19 cellular contexts compared by ENCODE assay signal in genomic region chr2:235510305-235510704, GRCh38. TPM values are rescaled to one million over a fixed set of nuclear protein-coding genes. Genes with fewer than 3 reads are reported as not detected.
DNase-seq lines count a peak whose midpoint lies in the region; ATAC-seq, FAIRE-seq and TF ChIP-seq lines count a peak whose summit lies in the region.
"Had no signal": no experiment of that assay in that cellular context is flagged by ENCODE, and none has a peak within 500 bp of the region (broad histone marks: within the 10 kb centered on the region; RNA-seq: fewer than 3 reads in every experiment).

No MANE protein-coding gene starts in this region.

- no peak overlapping the region for H2AFZ ChIP-seq in mammary epithelial cell (ENCODE audit: low read depth, low read length)
- no peak overlapping the region for H2AFZ ChIP-seq in GM23248
- H2AFZ ChIP-seq: PC-9 had no signal

- BruUV-seq in mammary epithelial cell (replicated peaks; lab: Mats Ljungman, UMichigan) = no TSS peak

- ATAC-seq in right lobe of liver (peak; percentile 25 to 58 (median 43)), GM19328 (IDR thresholded peaks at IDR 0.05; ENCODE audit: unreplicated experiment) (no peak)

- H3K9ac ChIP-seq in colonic mucosa (ENCODE audit: low read depth in 2 of 2, low read length in 2 of 2) = peak overlapping the region in 1 of 2 donors; percentile 46
- no peak overlapping the region for H3K9ac ChIP-seq in mammary epithelial cell (ENCODE audit: insufficient read depth, low read length)
- H3K9ac ChIP-seq in GM23248 = no peak overlapping the region

- H3K9me3 ChIP-seq in colonic mucosa = no peaks in the 10 kb centered on the region
- H3K9me3 ChIP-seq in right lobe of liver = no peaks in the 10 kb centered on the region
- H3K9me3 ChIP-seq in small intestine (ENCODE audit: control insufficient read depth, low read depth) = no peaks in the 10 kb centered on the region
- no peaks in the 10 kb centered on the region for H3K9me3 ChIP-seq in mammary epithelial cell (replicated peaks; ENCODE audit: insufficient read depth, low read length)
- no peaks in the 10 kb centered on the region for H3K9me3 ChIP-seq in GM23248 (ENCODE audit: low read depth)
- H3K9me3 ChIP-seq: HAP-1, MG63 had no signal

- TF ChIP-seq POLR2A in right lobe of liver (IDR thresholded peaks at IDR 0.05) = no peak

- H3K36me3 ChIP-seq in colonic mucosa (no peaks in the 10 kb centered on the region), right lobe of liver (no peaks in the 10 kb centered on the region), small intestine (ENCODE audit: control insufficient read depth in 2 of 2, insufficient read depth in 2 of 2, low read length in 2 of 2) (no peaks in the 10 kb centered on the region), mammary epithelial cell (ENCODE audit: insufficient read depth, low read length) (no peaks in the 10 kb centered on the region), GM23248 (ENCODE audit: low read depth) (no peaks in the 10 kb centered on the region)
- H3K36me3 ChIP-seq: HAP-1, MG63 had no signal

- FAIRE-seq in small intestine (lab: Jason Lieb, UNC) = no peak
- FAIRE-seq: D721Med had no signal

- H3K79me2 ChIP-seq in mammary epithelial cell (ENCODE audit: insufficient read depth, low read length) (peaks cover 93% of the 10 kb centered on the region), GM23248 (ENCODE audit: insufficient read depth) (peaks cover 96% of the 10 kb centered on the region)

- H3K27me3 Mint-ChIP-seq in nephron progenitor cell (ENCODE audit: low read depth, poor library complexity) = peaks cover 5% of the 10 kb centered on the region

- peak overlapping the region; percentile 93 for H3K27ac ChIP-seq in colonic mucosa
- H3K27ac ChIP-seq in right lobe of liver = no peak overlapping the region
- H3K27ac ChIP-seq in small intestine (ENCODE audit: low read depth in 1 of 2, low read length in 1 of 2) = peak overlapping the region; percentile 83 to 93
- no peak overlapping the region for H3K27ac ChIP-seq in mammary epithelial cell (ENCODE audit: insufficient read depth, low read depth, low read length)
- H3K27ac ChIP-seq in GM23248 = no peak overlapping the region

- WGBS in right lobe of liver (ENCODE audit: insufficient coverage, low coverage, low lambda C conversion rate, missing lambda C conversion rate) = 25% methylated on average over 4 of the region's 4 CpGs
- 19 to 45% (median 36%) methylated on average over 4 of the region's 4 CpGs for whole genome bisulfite sequencing in small intestine, 3 donors
- WGBS in mammary epithelial cell (ENCODE audit: low coverage, missing lambda C conversion rate) = 77% methylated on average over 4 of the region's 4 CpGs
- WGBS in GM23248 (ENCODE audit: low coverage in 1 of 2, low lambda C conversion rate in 2 of 2, missing lambda C conversion rate in 2 of 2), 2 experiments = 82 to 91% methylated on average over 4 of the region's 4 CpGs

- H4K20me1 ChIP-seq in mammary epithelial cell (ENCODE audit: insufficient read depth, low read length) (no peaks in the 10 kb centered on the region), GM23248 (ENCODE audit: insufficient read depth) (peaks cover 3% of the 10 kb centered on the region; the same call in 1 of the 2 replicates)

- dilution Hi-C loops in mammary epithelial cell (cut with HindIII; ENCODE audit: low sequenced_read_pairs) = no loop called here

- no peak overlapping the region for H3K4me3 ChIP-seq in colonic mucosa
- H3K4me3 ChIP-seq in right lobe of liver = no peak overlapping the region
- no peak overlapping the region for H3K4me3 ChIP-seq in small intestine (ENCODE audit: low read depth in 1 of 2, low read length in 2 of 2)
- no peak overlapping the region for H3K4me3 ChIP-seq in mammary epithelial cell (replicated peaks in 1 of 3; ENCODE audit: insufficient read depth in 1 of 3, low read depth in 2 of 3, low read length in 3 of 3)
- no peak overlapping the region for H3K4me3 ChIP-seq in GM23248
- H3K4me3 ChIP-seq: HAP-1, MG63, PC-9 had no signal

- peaks cover 10% of the 10 kb centered on the region for H3K9me3 Mint-ChIP-seq in nephron progenitor cell

- H3K4me2 ChIP-seq in mammary epithelial cell (ENCODE audit: insufficient read depth, low read depth, low read length) = no peak overlapping the region
- no peak overlapping the region for H3K4me2 ChIP-seq in GM23248 (ENCODE audit: unreplicated experiment)

- no peaks in the 10 kb centered on the region for H3K27me3 ChIP-seq in colonic mucosa
- no peaks in the 10 kb centered on the region for H3K27me3 ChIP-seq in right lobe of liver
- H3K27me3 ChIP-seq in small intestine (ENCODE audit: control insufficient read depth in 2 of 2, insufficient read depth in 2 of 2, low read length in 2 of 2) = no peaks in the 10 kb centered on the region
- no peaks in the 10 kb centered on the region for H3K27me3 ChIP-seq in mammary epithelial cell (ENCODE audit: insufficient read depth, low read length)
- no peaks in the 10 kb centered on the region for H3K27me3 ChIP-seq in GM23248 (replicated peaks; ENCODE audit: insufficient read depth)
- H3K27me3 ChIP-seq: MG63 had no signal

- TF ChIP-seq CTCF in colonic mucosa (IDR thresholded peaks at IDR 0.05) (no peak), right lobe of liver (IDR thresholded peaks at IDR 0.05) (no peak), nephron progenitor cell (IDR thresholded peaks at IDR 0.05) (no peak), mammary epithelial cell (conservative IDR thresholded peaks at IDR 0.05 in 1 of 2, IDR thresholded peaks at IDR 0.05 in 1 of 2; ENCODE audit: extremely low read depth in 1 of 2, insufficient read depth in 1 of 2, low read depth in 1 of 2, low read length in 2 of 2) (no peak)

- H3K9me2 ChIP-seq in GM23248 (ENCODE audit: insufficient read depth) = no peaks in the 10 kb centered on the region

- intact Hi-C loops in colonic mucosa (cut with DNase I) = no loop called here
- intact Hi-C loops in right lobe of liver (cut with DNase I) = no loop called here
- intact Hi-C loops in mammary epithelial cell (cut with micrococcal nuclease) = no loop called here

- peaks cover 24% of the 10 kb centered on the region for H3K4me1 ChIP-seq in colonic mucosa
- peaks cover 0 to 47% (median 7%) of the 10 kb centered on the region in 4 donors for H3K4me1 ChIP-seq in right lobe of liver
- H3K4me1 ChIP-seq in small intestine (ENCODE audit: control insufficient read depth in 2 of 2, insufficient read depth in 1 of 2, low read depth in 1 of 2, low read length in 1 of 2) = peaks cover 6 to 11% of the 10 kb centered on the region in 2 donors
- peaks cover 14% of the 10 kb centered on the region for H3K4me1 ChIP-seq in mammary epithelial cell (ENCODE audit: insufficient read depth, low read length)
- H3K4me1 ChIP-seq in GM23248 (ENCODE audit: insufficient read depth) = peaks cover 4% of the 10 kb centered on the region

- peaks cover 25% of the 10 kb centered on the region for H3K36me3 Mint-ChIP-seq in nephron progenitor cell (ENCODE audit: low read depth)
- H3K36me3 Mint-ChIP-seq: CD4-positive, alpha-beta memory T cell had no signal

- CTCF ChIA-PET in mammary epithelial cell (lab: Charles Lee; ENCODE audit: low non-redundant PET) = no interaction called here

- H3K4me3 Mint-ChIP-seq in nephron progenitor cell = no peak overlapping the region
- H3K4me3 Mint-ChIP-seq: CD4-positive, alpha-beta memory T cell had no signal

- no peak overlapping the region for H3K27ac Mint-ChIP-seq in nephron progenitor cell
- H3K27ac Mint-ChIP-seq: CD4-positive, alpha-beta memory T cell had no signal

- in situ Hi-C loops in mammary epithelial cell (cut with MboI; ENCODE audit: low sequenced_read_pairs in 2 of 2) = no loop called here
- in situ Hi-C loops in GM23248 (cut with MboI) = no loop called here

- DNase-seq in NCI-H526 treated with DMSO at 0.1 percent for 48 hours (lab: John Stamatoyannopoulos, UW) (peak; percentile 31), colonic mucosa (peak; percentile 62), right lobe of liver (no peak), small intestine (peak; percentile 64), nephron progenitor cell (no peak), mammary epithelial cell (no peak), GM23248 (no peak)
- DNase-seq: CD4-positive, alpha-beta memory T cell; DMS79 treated with DMSO at 0.1 percent for 48 hours; MG63; NCI-H1092; NCI-H1694; NCI-H2107; PC-9; Right ventricle myocardium superior; T-helper 1 cell had no signal

- H3K4me1 Mint-ChIP-seq in nephron progenitor cell = peaks cover 36% of the 10 kb centered on the region
- H3K4me1 Mint-ChIP-seq: CD4-positive, alpha-beta memory T cell had no signal

- no peaks in the 10 kb centered on the region; the same call in 1 of the 2 replicates for H3F3A ChIP-seq in GM23248 (ENCODE audit: insufficient read depth)

RNA-seq across cellular contexts. Expression of gene AGAP1, which starts 16.5 kb away (rescaled TPM):
- total RNA-seq in colonic mucosa (10 to 100 TPM; 62.1 to 62.9 TPM), right lobe of liver (10 to 100 TPM in 3 of 6 experiments, 1 to 10 TPM in 3; 8.1 to 11.2 (median 9.8) TPM), mammary epithelial cell (10 to 100 TPM; 11.2 to 28.9 TPM)
- polyA plus RNA-seq in small intestine (10 to 100 TPM in 2 of 3 donors, 1 to 10 TPM in 1; 9.8 to 15.6 (median 15.4) TPM), mammary epithelial cell (21.7 TPM), GM23248 (2016; fragmentation: Nextera tagmentation; extraction: Ambion mirVana) (2.2 and 3.0 TPM in 2 replicates)
- 58.1 TPM for polyA minus RNA-seq in mammary epithelial cell
- total RNA-seq in GM23248 (2014; rRNA removed; shearing (Covaris generic)) = 9.9 and 18.3 TPM in 2 replicates

Comparison
In these comparisons a context has a peak if more than half of its experiments do, and no peak if none do; other contexts are left out.
1. DNase-seq: peak in NCI-H526 treated with DMSO at 0.1 percent for 48 hours (single experiment), colonic mucosa (single experiment) and small intestine (single experiment); none in right lobe of liver (0 of 3), nephron progenitor cell (single experiment), mammary epithelial cell (single experiment) and GM23248 (single experiment).
2. H3K27ac ChIP-seq: peak in colonic mucosa (single experiment) and small intestine (2 of 2); none in right lobe of liver (0 of 3), mammary epithelial cell (single experiment) and GM23248 (single experiment).